In the genomic region with DNA sequence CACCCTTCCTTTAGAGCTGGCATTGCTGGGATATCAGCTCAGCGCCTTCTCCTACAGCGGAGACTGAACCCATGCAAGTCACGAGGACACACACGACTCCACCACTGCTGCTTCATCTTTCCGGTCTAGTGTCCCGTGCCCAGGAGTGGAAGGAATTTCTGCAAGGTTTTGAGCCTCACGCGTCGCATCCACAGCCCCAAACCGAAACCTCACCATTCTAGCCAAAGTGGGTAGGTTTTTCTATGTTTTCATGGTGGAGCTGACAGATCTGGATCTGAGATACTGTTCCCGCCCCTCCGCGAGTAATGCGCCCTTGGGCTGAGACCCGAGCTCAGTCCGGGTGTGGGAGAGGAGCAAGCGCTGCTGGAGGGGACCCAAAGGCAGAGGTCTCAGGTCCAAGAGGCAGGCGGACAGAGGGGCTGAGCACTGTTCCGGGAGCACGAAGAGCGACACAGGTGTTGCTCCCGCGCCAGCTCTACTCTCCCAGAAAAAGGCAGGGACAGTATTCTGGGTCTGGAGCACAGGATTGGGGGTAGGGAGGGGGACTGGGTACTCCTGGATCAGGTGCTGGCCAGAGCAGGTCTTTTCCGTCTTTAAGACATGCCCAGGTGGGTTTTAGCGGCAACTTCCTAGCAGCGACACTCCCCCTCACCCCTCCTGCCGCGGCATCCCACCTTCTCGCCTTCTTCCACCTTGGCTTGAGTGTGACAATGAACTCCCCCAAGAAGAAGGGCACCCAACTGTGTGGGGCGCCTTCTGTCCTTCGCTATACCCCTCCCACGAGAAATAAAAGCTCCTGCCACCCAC, we compare ENCODE assay signal across 1 cellular context.
TF ChIP-seq lines count a peak whose summit lies in the region.

No MANE protein-coding gene starts in this region.

TF ChIP-seq in H1, 55 proteins besides CTCF, POLR2A, EP300 and RAD21 (continued from another document):
- TF ChIP-seq E2F6 (IDR thresholded peaks at IDR 0.05) = peak; percentile 65
